Comparison of ENCODE assay signal across 11 cellular contexts in genomic region chrX:23752740-23753435, GRCh38. TPM values are rescaled to one million over a fixed set of nuclear protein-coding genes. Genes with fewer than 3 reads are reported as not detected.
DNase-seq lines count a peak whose midpoint lies in the region; ATAC-seq and TF ChIP-seq lines count a peak whose summit lies in the region.
"Had no signal": no experiment of that assay in that cellular context is flagged by ENCODE, and none has a peak within 500 bp of the region (broad histone marks: within the 10 kb centered on the region; RNA-seq: fewer than 3 reads in every experiment).

No MANE protein-coding gene starts in this region.

- H3K27me3 ChIP-seq in BJ (ENCODE audit: control insufficient read depth, insufficient read depth, low read length): no peaks in the 10 kb centered on the region
- no peaks in the 10 kb centered on the region for H3K27me3 ChIP-seq in gastrocnemius medialis

- TF ChIP-seq CTCF in BJ (IDR thresholded peaks at IDR 0.05; ENCODE audit: insufficient read depth, low read depth, low read length) (no peak), fibroblast of the aortic adventitia (IDR thresholded peaks at IDR 0.05; ENCODE audit: insufficient read depth, low read length) (no peak), gastrocnemius medialis (IDR thresholded peaks at IDR 0.05 in 4 of 5, conservative IDR thresholded peaks at IDR 0.05 in 1 of 5) (no peak)

- H3K27ac ChIP-seq in gastrocnemius medialis: peak overlapping the region in 3 of 4 donors; percentile 41 to 46 (median 45)

- H3K4me1 ChIP-seq in gastrocnemius medialis: no peaks in the 10 kb centered on the region

- DNase-seq in BJ (ENCODE audit: low read depth): peak; percentile 82
- DNase-seq in SK-MEL-5 (ENCODE audit: low read depth, low spot score): peak; percentile 5
- peak; percentile 81 for DNase-seq in fibroblast of the aortic adventitia (ENCODE audit: low read depth)
- no peak for DNase-seq in gastrocnemius medialis
- no peak for DNase-seq in NCI-H1930 (lab: John Stamatoyannopoulos, UW)
- no peak for DNase-seq in stimulated activated CD4-positive, alpha-beta T cell treated with anti-CD3 and anti-CD28 coated beads, Interleukin-4, amount 100 ng/mL, for 4 hours
- DNase-seq: activated CD8-positive, alpha-beta memory T cell treated with anti-CD3 and anti-CD28 coated beads, Interleukin-2, amount 50 U/mL, for 48 hours; NCI-H1092 treated with DMSO at 0.1 percent for 48 hours; NCI-H510A treated with DMSO at 0.1 percent for 48 hours had no signal

- ATAC-seq in gastrocnemius medialis: peak; percentile 61 to 66
- no peak for ATAC-seq in HG03354 (IDR thresholded peaks at IDR 0.05; ENCODE audit: poor library complexity, severe bottlenecking, unreplicated experiment)
- ATAC-seq in GM18519 (IDR thresholded peaks at IDR 0.05; ENCODE audit: low FRiP score, unreplicated experiment): no peak

- no peaks in the 10 kb centered on the region for H3K9me3 ChIP-seq in gastrocnemius medialis

- intact Hi-C loops in gastrocnemius medialis (cut with DNase I; ENCODE audit: low total_unique reads): no loop called here

- TF ChIP-seq POLR2A in gastrocnemius medialis (IDR thresholded peaks at IDR 0.05): no peak

- no peaks in the 10 kb centered on the region for H3K36me3 ChIP-seq in BJ (ENCODE audit: control insufficient read depth, insufficient read depth, low read length)
- no peaks in the 10 kb centered on the region for H3K36me3 ChIP-seq in gastrocnemius medialis

- CTCF ChIA-PET in BJ (lab: Yijun Ruan, JAX): interaction anchor here (0.6 to 3.4 kb wide), 5 partner anchors 10 to 300 kb away, joined by 3 to 15 read pairs (median 4); partner anchors contain the start of genes ACOT9 and SAT1

- in situ Hi-C loops in SK-MEL-5 (cut with HindIII; ENCODE audit: low pct_unique_long_range_greater_than_20kb, low sequenced_read_pairs) (no loop called here), gastrocnemius medialis (cut with MboI; ENCODE audit: low sequenced_read_pairs in 4 of 4) (no loop called here)

- H3K4me3 ChIP-seq in BJ (ENCODE audit: low read depth, low read length) (no peak overlapping the region), fibroblast of the aortic adventitia (ENCODE audit: low read depth, low read length) (no peak overlapping the region), gastrocnemius medialis (no peak overlapping the region)

- POLR2A ChIA-PET in BJ (lab: Charles Lee): interaction anchor here (1.0 kb wide), 1 partner anchor 30 kb away, joined by 7 read pairs; the partner anchor contains the start of gene SAT1

RNA-seq across cellular contexts. Expression of gene ACOT9, which starts 9.8 kb away (rescaled TPM):
- 27.7 and 52.8 TPM in 2 replicates for polyA plus RNA-seq in BJ (2011; rRNA removed)
- 17.8 and 18.5 TPM in 2 replicates for polyA minus RNA-seq in BJ (2011; rRNA and poly(A)+ RNA removed)
- total RNA-seq in SK-MEL-5 (2014; rRNA removed; shearing (Covaris generic)): 43.4 and 48.3 TPM in 2 replicates
- polyA plus RNA-seq in SK-MEL-5 (2015; cell fraction: cytosol; rRNA removed): 27.7 and 34.7 TPM in 2 replicates
- 150 and 167 TPM in 2 replicates for polyA plus RNA-seq in SK-MEL-5 (2015; cell fraction: nucleus; rRNA removed)
- total RNA-seq in fibroblast of the aortic adventitia (ENCODE audit: low replicate concordance) (52.8 and 83.0 TPM in 2 replicates), gastrocnemius medialis (10 to 100 TPM; 12.3 to 21.9 (median 20.6) TPM)

RNA-seq across cellular contexts. Expression of gene SAT1, which starts 30.1 kb away (rescaled TPM):
- 46.1 and 76.0 TPM in 2 replicates for polyA plus RNA-seq in BJ (2011; rRNA removed)
- 14.7 and 24.4 TPM in 2 replicates for polyA minus RNA-seq in BJ (2011; rRNA and poly(A)+ RNA removed)
- 480 and 515 TPM in 2 replicates for total RNA-seq in SK-MEL-5 (2014; rRNA removed; shearing (Covaris generic))
- 235 and 261 TPM in 2 replicates for polyA plus RNA-seq in SK-MEL-5 (2015; cell fraction: cytosol; rRNA removed)
- 8,783 and 10,421 TPM in 2 replicates for polyA plus RNA-seq in SK-MEL-5 (2015; cell fraction: nucleus; rRNA removed)
- total RNA-seq in fibroblast of the aortic adventitia (ENCODE audit: low replicate concordance) (75.7 and 450 TPM in 2 replicates), gastrocnemius medialis (100 to 1,000 TPM in 1 of 4 donors, 10 to 100 TPM in 3; 46.1 to 122 (median 81.4) TPM)

Comparison
In these comparisons a context has a peak if more than half of its experiments do, and no peak if none do; other contexts are left out.
1. DNase-seq: peak in BJ (single experiment), SK-MEL-5 (single experiment) and fibroblast of the aortic adventitia (single experiment); none in gastrocnemius medialis (0 of 2), NCI-H1930 (0 of 2) and stimulated activated CD4-positive, alpha-beta T cell treated with anti-CD3 and anti-CD28 coated beads, Interleukin-4, amount 100 ng/mL, for 4 hours (0 of 2).
2. ATAC-seq: peak in gastrocnemius medialis (2 of 2); none in HG03354 (single experiment) and GM18519 (single experiment).